8 cellular contexts compared by ENCODE assay signal in genomic region chr10:50552771-50553535, GRCh38.
A peak's percentile ranks its signal among the peaks of the same experiment; 100 is the strongest.
DNase-seq lines count a peak whose midpoint lies in the region; ATAC-seq lines count a peak whose summit lies in the region.

No MANE protein-coding gene starts in this region.

- peak; percentile 11 for DNase-seq in activated T-cell treated with anti-CD3 and anti-CD28 coated beads, Interleukin-2, amount 50 U/mL, for 4 hours
- DNase-seq in activated T-cell treated with anti-CD3 and anti-CD28 coated beads, Interleukin-2, amount 50 U/mL, for 24 hours: no peak
- peak; percentile 32 for DNase-seq in kidney glomerular epithelial cell (lab: John Stamatoyannopoulos, UW)
- DNase-seq in SKM-1 treated with dmso at 0.1 percent for 144 hours (lab: John Stamatoyannopoulos, UW; ENCODE audit: unreplicated experiment): no peak
- DNase-seq in NCI-H2107 treated with DMSO at 0.1 percent for 48 hours (lab: John Stamatoyannopoulos, UW; ENCODE audit: unreplicated experiment): no peak
- DNase-seq in NCI-H2029 (lab: John Stamatoyannopoulos, UW): no peak

- H3K9me3 Mint-ChIP-seq in activated T-cell treated with anti-CD3 and anti-CD28 coated beads, Interleukin-2, amount 50 U/mL, for 4 hours: no peaks in the 10 kb centered on the region
- H3K9me3 Mint-ChIP-seq in activated T-cell treated with anti-CD3 and anti-CD28 coated beads, Interleukin-2, amount 50 U/mL, for 24 hours: peaks cover 7% of the 10 kb centered on the region

- no peak overlapping the region for H3K27ac Mint-ChIP-seq in activated T-cell treated with anti-CD3 and anti-CD28 coated beads, Interleukin-2, amount 50 U/mL, for 24 hours

- ATAC-seq in activated T-cell treated with anti-CD3 and anti-CD28 coated beads, Interleukin-2, amount 50 U/mL, for 4 hours: peak; percentile 78 to 82
- peak; percentile 67 for ATAC-seq in HG02885 (IDR thresholded peaks at IDR 0.05; ENCODE audit: poor library complexity, unreplicated experiment)
- peak; percentile 72 to 85 for ATAC-seq in activated CD4-positive, CD25-positive, alpha-beta regulatory T cell treated with anti-CD3 and anti-CD28 coated beads, Interleukin-2, amount 50 U/mL, for 24 hours

- peaks cover 5% of the 10 kb centered on the region for H3K36me3 Mint-ChIP-seq in activated T-cell treated with anti-CD3 and anti-CD28 coated beads, Interleukin-2, amount 50 U/mL, for 4 hours (ENCODE audit: insufficient read depth)
- H3K36me3 Mint-ChIP-seq in activated T-cell treated with anti-CD3 and anti-CD28 coated beads, Interleukin-2, amount 50 U/mL, for 24 hours (ENCODE audit: low read depth): peaks cover 4% of the 10 kb centered on the region

- H3K4me1 Mint-ChIP-seq in activated T-cell treated with anti-CD3 and anti-CD28 coated beads, Interleukin-2, amount 50 U/mL, for 4 hours (ENCODE audit: low read depth): peaks cover 33% of the 10 kb centered on the region
- peaks cover 39% of the 10 kb centered on the region for H3K4me1 Mint-ChIP-seq in activated T-cell treated with anti-CD3 and anti-CD28 coated beads, Interleukin-2, amount 50 U/mL, for 24 hours (ENCODE audit: low read depth)

- no peaks in the 10 kb centered on the region for H3K27me3 Mint-ChIP-seq in activated T-cell treated with anti-CD3 and anti-CD28 coated beads, Interleukin-2, amount 50 U/mL, for 4 hours (ENCODE audit: low read depth)
- no peaks in the 10 kb centered on the region for H3K27me3 Mint-ChIP-seq in activated T-cell treated with anti-CD3 and anti-CD28 coated beads, Interleukin-2, amount 50 U/mL, for 24 hours

- no peak overlapping the region for H3K4me3 Mint-ChIP-seq in activated T-cell treated with anti-CD3 and anti-CD28 coated beads, Interleukin-2, amount 50 U/mL, for 4 hours
- H3K4me3 Mint-ChIP-seq in activated T-cell treated with anti-CD3 and anti-CD28 coated beads, Interleukin-2, amount 50 U/mL, for 24 hours: no peak overlapping the region

Comparison
In these comparisons a context has a peak if more than half of its experiments do, and no peak if none do; other contexts are left out.
1. DNase-seq: peak in activated T-cell treated with anti-CD3 and anti-CD28 coated beads, Interleukin-2, amount 50 U/mL, for 4 hours (single experiment) and kidney glomerular epithelial cell (single experiment); none in activated T-cell treated with anti-CD3 and anti-CD28 coated beads, Interleukin-2, amount 50 U/mL, for 24 hours (single experiment), SKM-1 treated with dmso at 0.1 percent for 144 hours (single experiment), NCI-H2107 treated with DMSO at 0.1 percent for 48 hours (single experiment) and NCI-H2029 (single experiment).
2. Peak in every context shown above with its lines, with median percentiles within 50 percentile points of each other: ATAC-seq.